28 cellular contexts compared by ENCODE assay signal in genomic region chr16:11276880-11277593, GRCh38. TPM values are rescaled to one million over a fixed set of nuclear protein-coding genes. Genes with fewer than 3 reads are reported as not detected.
"Had no signal": no experiment of that assay in that cellular context is flagged by ENCODE, and none has a peak within 500 bp of the region (broad histone marks: within the 10 kb centered on the region; RNA-seq: fewer than 3 reads in every experiment).

No MANE protein-coding gene starts in this region.

- H3K4me3 Mint-ChIP-seq: endodermal cell, nephron had no signal

- H3K36me3 Mint-ChIP-seq: naive B cell had no signal

- H3K27ac Mint-ChIP-seq: endodermal cell had no signal

- H3K9me3 ChIP-seq: heart left ventricle, sigmoid colon, tibial nerve had no signal

- H3K27me3 ChIP-seq: heart left ventricle, sigmoid colon, tibial nerve had no signal

- H3K36me3 ChIP-seq: heart left ventricle, sigmoid colon, tibial nerve had no signal

- ATAC-seq: left colon; left ventricle myocardium superior; stimulated activated naive CD8-positive, alpha-beta T cell treated with anti-CD3 and anti-CD28 coated beads, Interleukin-15, Interleukin-2, amounts not matched to agents 100 U/mL and 50 U/mL, for 24 hours had no signal

- H3K4me3 ChIP-seq: coronary artery, heart left ventricle, lung, sigmoid colon, tibial nerve had no signal

- H3K4me1 ChIP-seq: heart left ventricle, tibial nerve had no signal

- FAIRE-seq: endothelial cell of umbilical vein, frontal cortex, small intestine had no signal

- H3K9me3 Mint-ChIP-seq: endodermal cell, nephron had no signal

- H3K27ac ChIP-seq: coronary artery, heart left ventricle, sigmoid colon, tibial nerve had no signal

- DNase-seq: effector CD4-positive, alpha-beta T cell; endodermal cell; heart left ventricle; hippocampal formation; left colon; left ventricle myocardium superior; mesendoderm; naive B cell; sigmoid colon; small intestine; stimulated activated CD4-positive, alpha-beta T cell treated with anti-CD3 and anti-CD28 coated beads, Interleukin-12 subunit alpha, Interleukin-12 subunit beta, amount 100 ng/mL, for 4 hours; stimulated activated naive CD8-positive, alpha-beta T cell treated with anti-CD3 and anti-CD28 coated beads, Interleukin-15, Interleukin-2, amounts not matched to agents 100 U/mL and 50 U/mL, for 24 hours had no signal

RNA-seq across cellular contexts. Expression of gene PRM2, which starts 0.8 kb away (rescaled TPM):
- total RNA-seq: chondrocyte, dermis microvascular lymphatic vessel endothelial cell, endodermal cell, endothelial cell of umbilical vein, fibroblast of lung, frontal cortex, glomerular endothelial cell, heart left ventricle, kidney epithelial cell, left colon, left ventricle myocardium superior, lung, osteocyte, pulmonary artery endothelial cell, sigmoid colon, temporal lobe, tibial nerve, ureter had no signal
- polyA plus RNA-seq: endothelial cell of umbilical vein, esophagus, fibroblast of lung, heart left ventricle, lung, sigmoid colon, small intestine had no signal

RNA-seq across cellular contexts. Expression of gene PRM3, which starts 3.6 kb away (rescaled TPM):
- total RNA-seq: chondrocyte, dermis microvascular lymphatic vessel endothelial cell, endodermal cell, endothelial cell of umbilical vein, fibroblast of lung, frontal cortex, glomerular endothelial cell, heart left ventricle, kidney epithelial cell, left colon, left ventricle myocardium superior, lung, osteocyte, pulmonary artery endothelial cell, sigmoid colon, temporal lobe, tibial nerve, ureter had no signal
- polyA plus RNA-seq: endothelial cell of umbilical vein, esophagus, fibroblast of lung, heart left ventricle, lung, sigmoid colon, small intestine had no signal

RNA-seq across cellular contexts. Expression of gene PRM1, which starts 4.1 kb away (rescaled TPM):
- total RNA-seq: chondrocyte, dermis microvascular lymphatic vessel endothelial cell, endodermal cell, endothelial cell of umbilical vein, fibroblast of lung, frontal cortex, glomerular endothelial cell, heart left ventricle, kidney epithelial cell, left colon, left ventricle myocardium superior, lung, osteocyte, pulmonary artery endothelial cell, sigmoid colon, temporal lobe, tibial nerve, ureter had no signal
- polyA plus RNA-seq: endothelial cell of umbilical vein, esophagus, fibroblast of lung, heart left ventricle, lung, sigmoid colon, small intestine had no signal

RNA-seq across cellular contexts. Expression of gene TNP2, which starts 7.9 kb away (rescaled TPM):
- total RNA-seq: chondrocyte, dermis microvascular lymphatic vessel endothelial cell, endodermal cell, endothelial cell of umbilical vein, fibroblast of lung, frontal cortex, glomerular endothelial cell, heart left ventricle, kidney epithelial cell, left colon, left ventricle myocardium superior, lung, osteocyte, pulmonary artery endothelial cell, sigmoid colon, temporal lobe, tibial nerve, ureter had no signal
- polyA plus RNA-seq: endothelial cell of umbilical vein, esophagus, fibroblast of lung, heart left ventricle, lung, sigmoid colon, small intestine had no signal
